ENCODE assay signal across 8 cellular contexts in genomic region chr10:92914478-92915066, GRCh38.
DNase-seq lines count a peak whose midpoint lies in the region; ATAC-seq and TF ChIP-seq lines count a peak whose summit lies in the region.

No MANE protein-coding gene starts in this region.

- H3K4me1 Mint-ChIP-seq in CD4-positive, alpha-beta memory T cell = peaks cover 0 to 4% (median 3%) of the 10 kb centered on the region in 4 donors

- H3K27ac Mint-ChIP-seq in CD4-positive, alpha-beta memory T cell = no peak overlapping the region

- no peaks in the 10 kb centered on the region for H3K9me3 ChIP-seq in CD4-positive, alpha-beta memory T cell (ENCODE audit: control insufficient read depth in 1 of 2, low read length in 2 of 2)
- no peaks in the 10 kb centered on the region for H3K9me3 ChIP-seq in SJSA1 (replicated peaks)

- no peak for TF ChIP-seq EP300 in Ishikawa (IDR thresholded peaks at IDR 0.05; ENCODE audit: borderline replicate concordance)

- no peak overlapping the region for H3K27ac ChIP-seq in CD4-positive, alpha-beta memory T cell (ENCODE audit: low read depth, low read length)
- H3K27ac ChIP-seq in SJSA1 = no peak overlapping the region

- TF ChIP-seq RAD21 in Ishikawa (IDR thresholded peaks at IDR 0.05; ENCODE audit: low read depth) = peak; percentile 60

- no peaks in the 10 kb centered on the region for H3K36me3 ChIP-seq in CD4-positive, alpha-beta memory T cell (ENCODE audit: insufficient read depth, low read length)
- H3K36me3 ChIP-seq in SJSA1 = no peaks in the 10 kb centered on the region

- peaks cover 11 to 15% of the 10 kb centered on the region in 2 donors for H3K36me3 Mint-ChIP-seq in CD4-positive, alpha-beta memory T cell

- no peaks in the 10 kb centered on the region for H3K27me3 Mint-ChIP-seq in CD4-positive, alpha-beta memory T cell

- peak; percentile 72 for ATAC-seq in GM18870 (IDR thresholded peaks at IDR 0.05; ENCODE audit: unreplicated experiment)
- ATAC-seq in HG03045 (IDR thresholded peaks at IDR 0.05; ENCODE audit: unreplicated experiment) = no peak

- peak; percentile 31 to 44 (median 40) for DNase-seq in CD4-positive, alpha-beta memory T cell
- peak; percentile 49 to 62 for DNase-seq in SJSA1 (ENCODE audit: low read depth in 1 of 2, low spot score in 2 of 2)
- DNase-seq in astrocyte of the hippocampus (ENCODE audit: low read depth, low spot score) = peak; percentile 66
- peak; percentile 65 for DNase-seq in inferior parietal cortex (ENCODE audit: extremely low spot score)
- peak; percentile 36 to 49 for DNase-seq in stimulated activated CD4-positive, alpha-beta T cell treated with anti-CD3 and anti-CD28 coated beads, Interleukin-2, amount 100 ng/mL, for 48 hours

- H3K9me3 Mint-ChIP-seq in CD4-positive, alpha-beta memory T cell = no peaks in the 10 kb centered on the region

- no peak overlapping the region for H3K4me3 ChIP-seq in CD4-positive, alpha-beta memory T cell (ENCODE audit: low read length in 2 of 2)
- H3K4me3 ChIP-seq in SJSA1 = no peak overlapping the region

- H3K4me3 Mint-ChIP-seq in CD4-positive, alpha-beta memory T cell = no peak overlapping the region

- H3K4me1 ChIP-seq in CD4-positive, alpha-beta memory T cell (ENCODE audit: insufficient read depth, low read length) = no peaks in the 10 kb centered on the region
- H3K4me1 ChIP-seq in SJSA1 (replicated peaks) = no peaks in the 10 kb centered on the region; the same call in 1 of the 2 replicates

- H3K27me3 ChIP-seq in CD4-positive, alpha-beta memory T cell (ENCODE audit: insufficient read depth, low read length) = no peaks in the 10 kb centered on the region
- H3K27me3 ChIP-seq in SJSA1 (replicated peaks) = no peaks in the 10 kb centered on the region

- POLR2A ChIA-PET in CD4-positive, alpha-beta memory T cell (lab: Charles Lee; ENCODE audit: partially characterized antibody) = no interaction called here

- intact Hi-C loops in CD4-positive, alpha-beta memory T cell (cut with micrococcal nuclease) = no loop called here

- CTCF ChIA-PET in CD4-positive, alpha-beta memory T cell (lab: Charles Lee; ENCODE audit: partially characterized antibody) = interaction anchor here (0.6 to 1.7 kb wide), 5 partner anchors 10 to 68 kb away, joined by 3 to 6 read pairs (median 3); no protein-coding TSS in a partner anchor

TF ChIP-seq in Ishikawa, 13 proteins besides CTCF, POLR2A, EP300 and RAD21:
- TF ChIP-seq FOXM1 (IDR thresholded peaks at IDR 0.05; ENCODE audit: borderline replicate concordance, low read depth) (no peak), REST (IDR thresholded peaks at IDR 0.05; ENCODE audit: low read depth) (no peak), TCF12 (IDR thresholded peaks at IDR 0.05; ENCODE audit: low read depth) (no peak), EGR1 (IDR thresholded peaks at IDR 0.05) (no peak), CEBPB (IDR thresholded peaks at IDR 0.05) (no peak), YY1 (IDR thresholded peaks at IDR 0.05; ENCODE audit: low read depth) (no peak), ZBTB7A (IDR thresholded peaks at IDR 0.05; ENCODE audit: low read depth) (no peak), TAF1 (IDR thresholded peaks at IDR 0.05; ENCODE audit: low read depth) (no peak)
- TF ChIP-seq, protein P1, sequence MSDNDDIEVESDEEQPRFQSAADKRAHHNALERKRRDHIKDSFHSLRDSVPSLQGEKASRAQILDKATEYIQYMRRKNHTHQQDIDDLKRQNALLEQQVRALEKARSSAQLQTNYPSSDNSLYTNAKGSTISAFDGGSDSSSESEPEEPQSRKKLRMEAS (IDR thresholded peaks at IDR 0.05) = no peak
- TF ChIP-seq, protein P2, sequence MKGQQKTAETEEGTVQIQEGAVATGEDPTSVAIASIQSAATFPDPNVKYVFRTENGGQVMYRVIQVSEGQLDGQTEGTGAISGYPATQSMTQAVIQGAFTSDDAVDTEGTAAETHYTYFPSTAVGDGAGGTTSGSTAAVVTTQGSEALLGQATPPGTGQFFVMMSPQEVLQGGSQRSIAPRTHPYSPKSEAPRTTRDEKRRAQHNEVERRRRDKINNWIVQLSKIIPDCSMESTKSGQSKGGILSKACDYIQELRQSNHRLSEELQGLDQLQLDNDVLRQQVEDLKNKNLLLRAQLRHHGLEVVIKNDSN (IDR thresholded peaks at IDR 0.05) = no peak
